In genomic region chr11:64031001-64031400, GRCh38 we compare ENCODE assay signal across 30 cellular contexts. TPM values are rescaled to one million over a fixed set of nuclear protein-coding genes. Genes with fewer than 3 reads are reported as not detected.
"Had no signal": no experiment of that assay in that cellular context is flagged by ENCODE, and none has a peak within 500 bp of the region (broad histone marks: within the 10 kb centered on the region; RNA-seq: fewer than 3 reads in every experiment).

No MANE protein-coding gene starts in this region.

- H3K36me3 ChIP-seq: brain microvascular endothelial cell, esophagus muscularis mucosa, gastrocnemius medialis, heart right ventricle had no signal

- H3K4me1 ChIP-seq: foreskin keratinocyte had no signal

- H3K27ac Mint-ChIP-seq: activated CD4-positive, alpha-beta memory T cell treated with anti-CD3 and anti-CD28 coated beads, Interleukin-2, amount 10 ng/mL, durations not matched to agents 7 days and 5 days; activated CD4-positive, alpha-beta T cell treated with anti-CD3 and anti-CD28 coated beads for 36 hours; activated CD4-positive, alpha-beta T cell treated with anti-CD3 and anti-CD28 coated beads, Interleukin-2, amount 10 ng/mL, durations not matched to agents 24 days and 14 days; activated naive CD8-positive, alpha-beta T cell; activated T-cell treated with anti-CD3 and anti-CD28 coated beads, Interleukin-2, amount 50 U/mL, for 24 hours; activated T-cell treated with anti-CD3 and anti-CD28 coated beads, Interleukin-2, amount 50 U/mL, for 72 hours; effector memory CD8-positive, alpha-beta T cell had no signal

- H3K9me3 ChIP-seq: esophagus muscularis mucosa, gastrocnemius medialis, heart right ventricle had no signal

- H3K9me3 Mint-ChIP-seq: activated CD4-positive, alpha-beta memory T cell treated with anti-CD3 and anti-CD28 coated beads, Interleukin-2, amount 10 ng/mL, durations not matched to agents 7 days and 5 days; activated CD4-positive, alpha-beta T cell treated with anti-CD3 and anti-CD28 coated beads, Interleukin-2, amount 10 ng/mL, durations not matched to agents 24 days and 14 days; activated T-cell treated with anti-CD3 and anti-CD28 coated beads, Interleukin-2, amount 50 U/mL, for 24 hours; activated T-cell treated with anti-CD3 and anti-CD28 coated beads, Interleukin-2, amount 50 U/mL, for 72 hours; central memory CD8-positive, alpha-beta T cell; effector memory CD8-positive, alpha-beta T cell had no signal

- H3K4me3 ChIP-seq: coronary artery, esophagus muscularis mucosa, gastrocnemius medialis, heart right ventricle had no signal

- ATAC-seq: activated CD4-positive, alpha-beta T cell treated with anti-CD3 and anti-CD28 coated beads for 36 hours; activated T-cell treated with anti-CD3 and anti-CD28 coated beads, Interleukin-2, amount 50 U/mL, for 72 hours; effector memory CD8-positive, alpha-beta T cell; foreskin keratinocyte; gastrocnemius medialis; heart right ventricle had no signal

- H3K36me3 Mint-ChIP-seq: activated naive CD8-positive, alpha-beta T cell had no signal

- DNase-seq: activated CD4-positive, alpha-beta memory T cell treated with anti-CD3 and anti-CD28 coated beads, Interleukin-2, amount 10 ng/mL, durations not matched to agents 7 days and 5 days; activated CD4-positive, alpha-beta T cell treated with anti-CD3 and anti-CD28 coated beads for 36 hours; activated CD4-positive, alpha-beta T cell treated with anti-CD3 and anti-CD28 coated beads, Interleukin-2, amount 10 ng/mL, durations not matched to agents 24 days and 14 days; activated CD4-positive, alpha-beta T cell treated with anti-CD3 and anti-CD28 coated beads, Interleukin-2, amount 50 U/mL, for 4 hours; activated CD4-positive, CD25-positive, alpha-beta regulatory T cell; activated CD4-positive, CD25-positive, alpha-beta regulatory T cell treated with anti-CD3 and anti-CD28 coated beads, Interleukin-2, amount 50 U/mL, for 72 hours; activated CD8-positive, alpha-beta memory T cell treated with anti-CD3 and anti-CD28 coated beads, Interleukin-2, amount 50 U/mL, for 48 hours; activated gamma-delta T cell; activated naive CD4-positive, alpha-beta T cell; activated naive CD4-positive, alpha-beta T cell treated with anti-CD3 and anti-CD28 coated beads, Interleukin-2, amount 50 U/mL, for 16 hours; activated T-cell treated with anti-CD3 and anti-CD28 coated beads for 4 hours; activated T-cell treated with anti-CD3 and anti-CD28 coated beads, Interleukin-2, amount 50 U/mL, for 24 hours; activated T-cell treated with anti-CD3 and anti-CD28 coated beads, Interleukin-2, amount 50 U/mL, for 72 hours; amniotic stem cell; anterior cingulate cortex; brain microvascular endothelial cell; dermis blood vessel endothelial cell; effector CD4-positive, alpha-beta T cell; effector memory CD8-positive, alpha-beta T cell; erythroblast; foreskin keratinocyte; gastrocnemius medialis; glutamatergic neuron; heart right ventricle; T-helper 2 cell had no signal

- H3K27ac ChIP-seq: brain microvascular endothelial cell, coronary artery, esophagus muscularis mucosa, foreskin keratinocyte, gastrocnemius medialis, heart right ventricle had no signal

- H3K4me1 Mint-ChIP-seq: central memory CD8-positive, alpha-beta T cell had no signal

- H3K4me3 Mint-ChIP-seq: activated CD4-positive, alpha-beta memory T cell treated with anti-CD3 and anti-CD28 coated beads, Interleukin-2, amount 10 ng/mL, durations not matched to agents 7 days and 5 days; activated CD4-positive, alpha-beta T cell treated with anti-CD3 and anti-CD28 coated beads for 36 hours; activated CD4-positive, alpha-beta T cell treated with anti-CD3 and anti-CD28 coated beads, Interleukin-2, amount 10 ng/mL, durations not matched to agents 24 days and 14 days; activated naive CD8-positive, alpha-beta T cell; activated T-cell treated with anti-CD3 and anti-CD28 coated beads, Interleukin-2, amount 50 U/mL, for 24 hours; activated T-cell treated with anti-CD3 and anti-CD28 coated beads, Interleukin-2, amount 50 U/mL, for 72 hours; central memory CD8-positive, alpha-beta T cell; effector memory CD8-positive, alpha-beta T cell had no signal

RNA-seq across cellular contexts. Expression of gene FLRT1, which starts 4.7 kb away (rescaled TPM):
- total RNA-seq: activated CD4-positive, alpha-beta T cell treated with anti-CD3 and anti-CD28 coated beads, Interleukin-2, amount 10 ng/mL, durations not matched to agents 24 days and 14 days; dermis blood vessel endothelial cell; foreskin keratinocyte; gastrocnemius medialis; T-helper 1 cell treated with Interleukin-12 subunit alpha and Interleukin-12 subunit beta and Interleukin-4 antibody, amounts not matched to agents 30 ng/mL and 1 ng/mL, for 36 hours had no signal
- polyA plus RNA-seq: foreskin keratinocyte had no signal
